In the genomic region with DNA sequence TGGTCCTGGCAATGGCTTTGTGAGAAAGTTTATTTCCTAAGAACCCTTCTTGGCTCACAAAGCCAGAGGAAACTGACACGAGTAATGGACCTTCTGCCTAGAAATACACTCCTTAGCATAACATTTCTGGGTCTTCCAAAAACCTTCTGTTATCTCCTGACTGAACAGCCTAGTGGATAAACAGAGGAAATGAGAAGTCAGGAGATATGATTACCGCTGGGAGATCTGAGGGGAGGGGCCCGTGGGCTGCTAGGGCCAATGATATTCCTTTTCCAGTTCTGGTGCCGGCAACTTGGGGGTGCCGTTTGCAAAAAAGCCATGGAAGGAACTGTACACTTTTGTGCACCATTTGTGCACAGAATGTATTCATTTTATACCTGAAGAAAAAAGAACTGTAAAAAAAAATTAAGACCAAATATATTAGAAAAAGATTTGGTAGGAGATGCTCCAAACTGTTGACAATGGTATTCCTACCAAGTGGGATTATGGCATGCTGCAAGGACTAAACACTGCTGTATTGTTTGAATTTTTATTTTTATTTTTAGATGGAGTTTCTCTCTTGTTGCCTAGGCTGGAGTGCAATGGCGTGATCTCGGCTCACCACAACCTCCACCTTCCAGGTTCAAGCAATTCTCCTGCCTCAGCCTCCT, we compare ENCODE assay signal across 1 cellular context.
TF ChIP-seq lines count a peak whose summit lies in the region.

No MANE protein-coding gene starts in this region.

TF ChIP-seq in K562, 482 proteins besides CTCF, POLR2A, EP300 and RAD21 (continued from another document and continues in another):
- no peak for TF ChIP-seq ZNF449 (CRISPR knock-in tag; IDR thresholded peaks at IDR 0.05)
- TF ChIP-seq FOXA1 (IDR thresholded peaks at IDR 0.05; ENCODE audit: borderline replicate concordance), result no peak
- no peak for TF ChIP-seq HNRNPLL (IDR thresholded peaks at IDR 0.05; ENCODE audit: low read depth, low read length, poor library complexity, severe bottlenecking)
- TF ChIP-seq BRF2 (IDR thresholded peaks at IDR 0.05; ENCODE audit: borderline replicate concordance, insufficient read depth, insufficient read length), result no peak
- TF ChIP-seq BDP1 (IDR thresholded peaks at IDR 0.05; ENCODE audit: insufficient read depth, insufficient read length), result no peak
- TF ChIP-seq DPF2 (IDR thresholded peaks at IDR 0.05), result peak; percentile 72; the same call in 1 of the 2 replicates
- TF ChIP-seq SRSF7 (optimal IDR thresholded peaks at IDR 0.05; ENCODE audit: low read depth, low read length), result no peak
- TF ChIP-seq PPARD (CRISPR knock-in tag; IDR thresholded peaks at IDR 0.05), result no peak
- TF ChIP-seq ZNF584 (CRISPR knock-in tag; IDR thresholded peaks at IDR 0.05; ENCODE audit: low read depth), result no peak
- TF ChIP-seq ZNF583 (CRISPR knock-in tag; IDR thresholded peaks at IDR 0.05), result no peak
- TF ChIP-seq ZNF79 (CRISPR knock-in tag; IDR thresholded peaks at IDR 0.05; ENCODE audit: low read depth), result no peak
- TF ChIP-seq ELF2 (CRISPR knock-in tag; IDR thresholded peaks at IDR 0.05), result no peak
- no peak for TF ChIP-seq E4F1 (CRISPR knock-in tag; IDR thresholded peaks at IDR 0.05; ENCODE audit: borderline replicate concordance)
- TF ChIP-seq SPI1 (IDR thresholded peaks at IDR 0.05; ENCODE audit: borderline replicate concordance, low read depth, low read length), result 0 out of 2 replicates have a peak, but pooled peaks have one; percentile 33
- peak; percentile 54; the same call in 1 of the 2 replicates for TF ChIP-seq HDAC2 (IDR thresholded peaks at IDR 0.05)
- no peak for TF ChIP-seq BMI1 (IDR thresholded peaks at IDR 0.05; ENCODE audit: low read length)
- TF ChIP-seq YBX1 (IDR thresholded peaks at IDR 0.05), result no peak
- no peak for TF ChIP-seq NKRF (IDR thresholded peaks at IDR 0.05; ENCODE audit: borderline replicate concordance)
- TF ChIP-seq MGA (IDR thresholded peaks at IDR 0.05), result no peak
- TF ChIP-seq PHF8 (IDR thresholded peaks at IDR 0.05; ENCODE audit: borderline replicate concordance, low read length), result no peak
- TF ChIP-seq, protein P1, sequence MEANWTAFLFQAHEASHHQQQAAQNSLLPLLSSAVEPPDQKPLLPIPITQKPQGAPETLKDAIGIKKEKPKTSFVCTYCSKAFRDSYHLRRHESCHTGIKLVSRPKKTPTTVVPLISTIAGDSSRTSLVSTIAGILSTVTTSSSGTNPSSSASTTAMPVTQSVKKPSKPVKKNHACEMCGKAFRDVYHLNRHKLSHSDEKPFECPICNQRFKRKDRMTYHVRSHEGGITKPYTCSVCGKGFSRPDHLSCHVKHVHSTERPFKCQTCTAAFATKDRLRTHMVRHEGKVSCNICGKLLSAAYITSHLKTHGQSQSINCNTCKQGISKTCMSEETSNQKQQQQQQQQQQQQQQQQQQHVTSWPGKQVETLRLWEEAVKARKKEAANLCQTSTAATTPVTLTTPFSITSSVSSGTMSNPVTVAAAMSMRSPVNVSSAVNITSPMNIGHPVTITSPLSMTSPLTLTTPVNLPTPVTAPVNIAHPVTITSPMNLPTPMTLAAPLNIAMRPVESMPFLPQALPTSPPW (CRISPR knock-in tag; IDR thresholded peaks at IDR 0.05), result peak; percentile 80
- TF ChIP-seq ZNF785 (CRISPR knock-in tag; IDR thresholded peaks at IDR 0.05), result no peak
- no peak for TF ChIP-seq ZNF146 (CRISPR knock-in tag; IDR thresholded peaks at IDR 0.05; ENCODE audit: unreplicated experiment)
- TF ChIP-seq ZNF311 (CRISPR knock-in tag; IDR thresholded peaks at IDR 0.05), result no peak
- no peak for TF ChIP-seq MECOM (CRISPR knock-in tag; IDR thresholded peaks at IDR 0.05)
- TF ChIP-seq, protein P2, sequence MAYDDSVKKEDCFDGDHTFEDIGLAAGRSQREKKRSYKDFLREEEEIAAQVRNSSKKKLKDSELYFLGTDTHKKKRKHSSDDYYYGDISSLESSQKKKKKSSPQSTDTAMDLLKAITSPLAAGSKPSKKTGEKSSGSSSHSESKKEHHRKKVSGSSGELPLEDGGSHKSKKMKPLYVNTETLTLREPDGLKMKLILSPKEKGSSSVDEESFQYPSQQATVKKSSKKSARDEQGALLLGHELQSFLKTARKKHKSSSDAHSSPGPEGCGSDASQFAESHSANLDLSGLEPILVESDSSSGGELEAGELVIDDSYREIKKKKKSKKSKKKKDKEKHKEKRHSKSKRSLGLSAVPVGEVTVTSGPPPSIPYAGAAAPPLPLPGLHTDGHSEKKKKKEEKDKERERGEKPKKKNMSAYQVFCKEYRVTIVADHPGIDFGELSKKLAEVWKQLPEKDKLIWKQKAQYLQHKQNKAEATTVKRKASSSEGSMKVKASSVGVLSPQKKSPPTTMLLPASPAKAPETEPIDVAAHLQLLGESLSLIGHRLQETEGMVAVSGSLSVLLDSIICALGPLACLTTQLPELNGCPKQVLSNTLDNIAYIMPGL (CRISPR knock-in tag; IDR thresholded peaks at IDR 0.05), result no peak
- TF ChIP-seq, protein P3, sequence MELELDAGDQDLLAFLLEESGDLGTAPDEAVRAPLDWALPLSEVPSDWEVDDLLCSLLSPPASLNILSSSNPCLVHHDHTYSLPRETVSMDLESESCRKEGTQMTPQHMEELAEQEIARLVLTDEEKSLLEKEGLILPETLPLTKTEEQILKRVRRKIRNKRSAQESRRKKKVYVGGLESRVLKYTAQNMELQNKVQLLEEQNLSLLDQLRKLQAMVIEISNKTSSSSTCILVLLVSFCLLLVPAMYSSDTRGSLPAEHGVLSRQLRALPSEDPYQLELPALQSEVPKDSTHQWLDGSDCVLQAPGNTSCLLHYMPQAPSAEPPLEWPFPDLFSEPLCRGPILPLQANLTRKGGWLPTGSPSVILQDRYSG (tag; conservative IDR thresholded peaks at IDR 0.05; ENCODE audit: low read depth), result no peak
